1 cellular context compared by ENCODE assay signal in the genomic region with DNA sequence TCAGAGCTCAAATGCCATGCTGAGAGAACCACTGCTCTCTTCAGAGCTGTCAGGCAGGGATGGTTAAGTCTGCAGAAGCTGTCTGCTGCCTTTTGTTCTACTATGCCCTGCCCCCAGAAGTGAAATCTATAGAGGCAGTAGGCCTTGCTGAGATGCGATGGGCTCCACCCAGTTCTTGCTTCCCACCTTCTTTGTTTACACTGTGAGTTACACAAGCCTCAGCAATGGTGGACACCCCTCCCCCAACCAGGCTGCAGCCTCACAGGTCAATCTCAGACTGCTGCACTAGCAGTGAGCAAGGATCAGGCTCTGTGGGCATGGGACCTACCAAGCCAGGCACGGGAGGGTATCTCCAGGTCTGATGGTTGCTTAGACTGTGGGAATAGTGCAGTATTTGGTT.
TF ChIP-seq lines count a peak whose summit lies in the region.

No MANE protein-coding gene starts in this region.

TF ChIP-seq in HepG2, 621 proteins besides CTCF, POLR2A, EP300 and RAD21 (continued from another document):
- TF ChIP-seq, protein P1, sequence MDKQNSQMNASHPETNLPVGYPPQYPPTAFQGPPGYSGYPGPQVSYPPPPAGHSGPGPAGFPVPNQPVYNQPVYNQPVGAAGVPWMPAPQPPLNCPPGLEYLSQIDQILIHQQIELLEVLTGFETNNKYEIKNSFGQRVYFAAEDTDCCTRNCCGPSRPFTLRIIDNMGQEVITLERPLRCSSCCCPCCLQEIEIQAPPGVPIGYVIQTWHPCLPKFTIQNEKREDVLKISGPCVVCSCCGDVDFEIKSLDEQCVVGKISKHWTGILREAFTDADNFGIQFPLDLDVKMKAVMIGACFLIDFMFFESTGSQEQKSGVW (CRISPR knock-in tag; IDR thresholded peaks at IDR 0.05; ENCODE audit: borderline replicate concordance): no peak
- TF ChIP-seq TGIF2 (CRISPR knock-in tag; IDR thresholded peaks at IDR 0.05): no peak
- TF ChIP-seq HDAC6 (IDR thresholded peaks at IDR 0.05; ENCODE audit: low read depth, low read length): no peak
- TF ChIP-seq, protein P2, sequence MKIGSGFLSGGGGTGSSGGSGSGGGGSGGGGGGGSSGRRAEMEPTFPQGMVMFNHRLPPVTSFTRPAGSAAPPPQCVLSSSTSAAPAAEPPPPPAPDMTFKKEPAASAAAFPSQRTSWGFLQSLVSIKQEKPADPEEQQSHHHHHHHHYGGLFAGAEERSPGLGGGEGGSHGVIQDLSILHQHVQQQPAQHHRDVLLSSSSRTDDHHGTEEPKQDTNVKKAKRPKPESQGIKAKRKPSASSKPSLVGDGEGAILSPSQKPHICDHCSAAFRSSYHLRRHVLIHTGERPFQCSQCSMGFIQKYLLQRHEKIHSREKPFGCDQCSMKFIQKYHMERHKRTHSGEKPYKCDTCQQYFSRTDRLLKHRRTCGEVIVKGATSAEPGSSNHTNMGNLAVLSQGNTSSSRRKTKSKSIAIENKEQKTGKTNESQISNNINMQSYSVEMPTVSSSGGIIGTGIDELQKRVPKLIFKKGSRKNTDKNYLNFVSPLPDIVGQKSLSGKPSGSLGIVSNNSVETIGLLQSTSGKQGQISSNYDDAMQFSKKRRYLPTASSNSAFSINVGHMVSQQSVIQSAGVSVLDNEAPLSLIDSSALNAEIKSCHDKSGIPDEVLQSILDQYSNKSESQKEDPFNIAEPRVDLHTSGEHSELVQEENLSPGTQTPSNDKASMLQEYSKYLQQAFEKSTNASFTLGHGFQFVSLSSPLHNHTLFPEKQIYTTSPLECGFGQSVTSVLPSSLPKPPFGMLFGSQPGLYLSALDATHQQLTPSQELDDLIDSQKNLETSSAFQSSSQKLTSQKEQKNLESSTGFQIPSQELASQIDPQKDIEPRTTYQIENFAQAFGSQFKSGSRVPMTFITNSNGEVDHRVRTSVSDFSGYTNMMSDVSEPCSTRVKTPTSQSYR (CRISPR knock-in tag; IDR thresholded peaks at IDR 0.05; ENCODE audit: borderline replicate concordance): peak; percentile 86
- TF ChIP-seq PHF21A (CRISPR knock-in tag; IDR thresholded peaks at IDR 0.05): no peak
